1 cellular context compared by ENCODE assay signal in the genomic region with DNA sequence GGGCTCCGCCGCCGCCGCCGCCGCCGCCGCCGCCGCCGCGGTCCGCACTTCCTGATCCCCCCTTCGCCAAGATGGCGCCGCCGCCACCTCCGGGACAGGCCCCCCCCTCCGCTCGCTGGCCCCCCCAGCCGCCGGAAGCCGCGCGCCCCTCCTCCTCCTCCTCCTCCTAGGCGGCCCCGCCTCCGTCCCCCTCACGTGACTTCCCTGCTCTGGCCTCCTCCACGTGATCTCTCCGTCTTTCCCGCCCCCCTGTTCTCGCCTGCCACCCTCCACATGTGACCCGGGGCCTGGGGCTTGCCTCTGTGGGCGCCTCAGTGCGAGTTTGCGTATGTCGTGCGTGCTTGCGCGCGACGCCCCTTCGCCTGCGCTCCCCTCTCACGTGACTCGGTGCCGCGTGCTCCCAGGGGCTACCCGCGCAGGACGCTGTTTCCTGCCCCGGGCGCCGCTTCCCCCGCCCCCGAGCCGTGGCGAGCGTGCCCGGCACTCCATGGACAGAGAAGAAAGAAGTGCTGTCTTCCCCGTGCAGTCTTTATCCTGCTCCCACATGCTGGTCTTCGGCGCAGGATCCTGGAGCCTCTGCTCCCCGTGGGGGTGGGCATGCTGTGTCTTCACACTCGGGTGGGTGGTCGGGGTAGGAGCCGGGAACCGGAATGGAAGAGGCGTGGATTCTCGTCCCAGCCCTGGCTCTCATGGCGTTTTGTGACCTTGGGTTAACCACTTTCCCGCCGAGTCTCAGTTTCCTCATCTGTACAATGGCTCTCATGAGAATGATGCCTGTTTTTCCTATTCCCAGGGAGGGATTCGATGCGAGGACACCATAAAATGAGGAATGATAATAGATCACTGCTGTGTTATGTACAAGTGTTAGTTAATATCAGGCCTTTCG.
TF ChIP-seq lines count a peak whose summit lies in the region.

A gene (minus strand): TSS at position 53 of the 886 bp plus-strand sequence. CDS start 109 bp downstream, outside the sequence.

TF ChIP-seq in H1, 55 proteins besides CTCF, POLR2A, EP300 and RAD21:
- TF ChIP-seq TCF12 (IDR thresholded peaks at IDR 0.05; ENCODE audit: low read depth, low read length): no peak
- TF ChIP-seq KDM1A (IDR thresholded peaks at IDR 0.05; ENCODE audit: borderline replicate concordance, low read length): peak; percentile 99
- TF ChIP-seq BRCA1 (IDR thresholded peaks at IDR 0.05; ENCODE audit: low read depth, low read length): peak; percentile 33; the same call in 1 of the 2 replicates
- TF ChIP-seq SP4 (IDR thresholded peaks at IDR 0.05; ENCODE audit: low read length): peak; percentile 97
- TF ChIP-seq HDAC2 (IDR thresholded peaks at IDR 0.05; ENCODE audit: borderline replicate concordance in 1 of 2, low read depth in 2 of 2, low read length in 2 of 2): peak in 1 of 2 experiments; percentile 100; a peak in 3 of 4 replicates
- TF ChIP-seq SIN3A (conservative IDR thresholded peaks at IDR 0.05 in 1 of 2, IDR thresholded peaks at IDR 0.05 in 1 of 2; ENCODE audit: low read depth in 1 of 2, low read length in 2 of 2): peak; percentile 68 to 72; a peak in 1 of 4 replicates
- TF ChIP-seq RNF2 (IDR thresholded peaks at IDR 0.05; ENCODE audit: borderline replicate concordance, low read depth, low read length, missing control alignments, poor library complexity, severe bottlenecking): peak; percentile 57
- TF ChIP-seq, protein P1, sequence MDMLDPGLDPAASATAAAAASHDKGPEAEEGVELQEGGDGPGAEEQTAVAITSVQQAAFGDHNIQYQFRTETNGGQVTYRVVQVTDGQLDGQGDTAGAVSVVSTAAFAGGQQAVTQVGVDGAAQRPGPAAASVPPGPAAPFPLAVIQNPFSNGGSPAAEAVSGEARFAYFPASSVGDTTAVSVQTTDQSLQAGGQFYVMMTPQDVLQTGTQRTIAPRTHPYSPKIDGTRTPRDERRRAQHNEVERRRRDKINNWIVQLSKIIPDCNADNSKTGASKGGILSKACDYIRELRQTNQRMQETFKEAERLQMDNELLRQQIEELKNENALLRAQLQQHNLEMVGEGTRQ (IDR thresholded peaks at IDR 0.05; ENCODE audit: low read length): peak; percentile 100
- peak; percentile 32 for TF ChIP-seq ASH2L (IDR thresholded peaks at IDR 0.05; ENCODE audit: low read length)
- TF ChIP-seq EGR1 (IDR thresholded peaks at IDR 0.05; ENCODE audit: borderline replicate concordance, low read depth, low read length): no peak
- TF ChIP-seq NRF1 (IDR thresholded peaks at IDR 0.05; ENCODE audit: low read depth, low read length): 0 out of 2 replicates have a peak, but pooled peaks have one; percentile 17
- TF ChIP-seq TBP (IDR thresholded peaks at IDR 0.05; ENCODE audit: low read depth, low read length): peak; percentile 49; the same call in 1 of the 2 replicates
- TF ChIP-seq SAP30 (IDR thresholded peaks at IDR 0.05; ENCODE audit: insufficient read depth, insufficient replicate concordance, low read length): no peak
- no peak for TF ChIP-seq CBX8 (IDR thresholded peaks at IDR 0.05; ENCODE audit: borderline replicate concordance, low read depth, low read length)
- TF ChIP-seq MAFK (IDR thresholded peaks at IDR 0.05; ENCODE audit: low read depth, low read length): no peak
- TF ChIP-seq, protein P2, sequence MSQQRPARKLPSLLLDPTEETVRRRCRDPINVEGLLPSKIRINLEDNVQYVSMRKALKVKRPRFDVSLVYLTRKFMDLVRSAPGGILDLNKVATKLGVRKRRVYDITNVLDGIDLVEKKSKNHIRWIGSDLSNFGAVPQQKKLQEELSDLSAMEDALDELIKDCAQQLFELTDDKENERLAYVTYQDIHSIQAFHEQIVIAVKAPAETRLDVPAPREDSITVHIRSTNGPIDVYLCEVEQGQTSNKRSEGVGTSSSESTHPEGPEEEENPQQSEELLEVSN (IDR thresholded peaks at IDR 0.05): peak; percentile 99
- no peak for TF ChIP-seq JUN (IDR thresholded peaks at IDR 0.05; ENCODE audit: low read depth, low read length)
- no peak for TF ChIP-seq HDAC6 (IDR thresholded peaks at IDR 0.05; ENCODE audit: low read depth, low read length)
- TF ChIP-seq, protein P3, sequence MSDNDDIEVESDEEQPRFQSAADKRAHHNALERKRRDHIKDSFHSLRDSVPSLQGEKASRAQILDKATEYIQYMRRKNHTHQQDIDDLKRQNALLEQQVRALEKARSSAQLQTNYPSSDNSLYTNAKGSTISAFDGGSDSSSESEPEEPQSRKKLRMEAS (IDR thresholded peaks at IDR 0.05): peak; percentile 100
- TF ChIP-seq, protein P4, sequence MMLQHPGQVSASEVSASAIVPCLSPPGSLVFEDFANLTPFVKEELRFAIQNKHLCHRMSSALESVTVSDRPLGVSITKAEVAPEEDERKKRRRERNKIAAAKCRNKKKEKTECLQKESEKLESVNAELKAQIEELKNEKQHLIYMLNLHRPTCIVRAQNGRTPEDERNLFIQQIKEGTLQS (IDR thresholded peaks at IDR 0.05; ENCODE audit: insufficient read depth, low read depth, low read length): peak; percentile 99
- TF ChIP-seq RBBP5 (IDR thresholded peaks at IDR 0.05; ENCODE audit: borderline replicate concordance, low read depth, low read length): peak; percentile 39; the same call in 1 of the 2 replicates
- TF ChIP-seq TAF1 (IDR thresholded peaks at IDR 0.05; ENCODE audit: low read depth, low read length): peak; percentile 48; the same call in 1 of the 2 replicates
- TF ChIP-seq KDM4A (IDR thresholded peaks at IDR 0.05; ENCODE audit: low read depth, low read length, severe bottlenecking): peak; percentile 67
- TF ChIP-seq YY1 (IDR thresholded peaks at IDR 0.05; ENCODE audit: low read depth, low read length): peak; percentile 88
- TF ChIP-seq CREB1 (IDR thresholded peaks at IDR 0.05): peak; percentile 86
- TF ChIP-seq, protein P5, sequence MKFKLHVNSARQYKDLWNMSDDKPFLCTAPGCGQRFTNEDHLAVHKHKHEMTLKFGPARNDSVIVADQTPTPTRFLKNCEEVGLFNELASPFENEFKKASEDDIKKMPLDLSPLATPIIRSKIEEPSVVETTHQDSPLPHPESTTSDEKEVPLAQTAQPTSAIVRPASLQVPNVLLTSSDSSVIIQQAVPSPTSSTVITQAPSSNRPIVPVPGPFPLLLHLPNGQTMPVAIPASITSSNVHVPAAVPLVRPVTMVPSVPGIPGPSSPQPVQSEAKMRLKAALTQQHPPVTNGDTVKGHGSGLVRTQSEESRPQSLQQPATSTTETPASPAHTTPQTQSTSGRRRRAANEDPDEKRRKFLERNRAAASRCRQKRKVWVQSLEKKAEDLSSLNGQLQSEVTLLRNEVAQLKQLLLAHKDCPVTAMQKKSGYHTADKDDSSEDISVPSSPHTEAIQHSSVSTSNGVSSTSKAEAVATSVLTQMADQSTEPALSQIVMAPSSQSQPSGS (IDR thresholded peaks at IDR 0.05; ENCODE audit: low read length): peak; percentile 77; the same call in 1 of the 2 replicates
- TF ChIP-seq PHF8 (conservative IDR thresholded peaks at IDR 0.05; ENCODE audit: low read depth, low read length): peak; percentile 50; the same call in 1 of the 2 replicates
- TF ChIP-seq SP1 (IDR thresholded peaks at IDR 0.05; ENCODE audit: low read depth, low read length): peak; percentile 61; the same call in 1 of the 2 replicates
- TF ChIP-seq RXRA (IDR thresholded peaks at IDR 0.05; ENCODE audit: insufficient read depth, low read depth, low read length): no peak
